In the genomic region with DNA sequence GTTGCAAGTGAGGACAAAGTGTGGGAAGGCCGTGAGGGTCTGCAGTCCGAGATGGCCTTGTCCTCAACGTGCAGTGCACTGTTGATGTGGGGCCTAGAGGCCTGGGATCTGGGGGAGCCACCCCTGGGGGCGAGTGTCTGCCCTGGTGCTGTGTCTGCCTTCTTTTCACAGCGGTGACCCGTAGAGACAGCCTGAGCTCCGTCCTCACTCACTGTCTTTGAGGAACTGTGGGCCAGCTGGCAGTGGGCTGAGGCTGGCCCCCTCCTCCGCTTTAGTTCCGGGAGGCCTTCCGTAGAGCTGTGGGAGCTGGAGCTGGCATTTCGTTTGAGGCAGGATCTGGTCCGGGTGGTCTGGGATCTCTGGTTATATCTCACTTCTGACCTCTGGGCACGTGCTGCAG, we compare ENCODE assay signal across 7 cellular contexts.
A peak's percentile ranks its signal among the peaks of the same experiment; 100 is the strongest.
DNase-seq lines count a peak whose midpoint lies in the region; ATAC-seq and TF ChIP-seq lines count a peak whose summit lies in the region.
"Not testable (repeated sequence)": the region's sequence is repeated elsewhere in the genome, so short reads cannot be mapped to it uniquely, and the experiment has no call there.

No MANE protein-coding gene starts in this region.

- H3K9me3 Mint-ChIP-seq in H9; chondrocyte (ENCODE audit: low read depth): not testable (repeated sequence)

- not testable (repeated sequence) for H2AK5ac ChIP-seq in H9 (ENCODE audit: insufficient read length, low read length); mesendoderm (ENCODE audit: low read length)

- not testable (repeated sequence) for H3K56ac ChIP-seq in H9 (ENCODE audit: insufficient read length, low read depth, low read length); mesendoderm (ENCODE audit: low read length)

- not testable (repeated sequence) for H2BK20ac ChIP-seq in H9 (ENCODE audit: low read depth, low read length, poor library complexity, severe bottlenecking)

- H3K9ac ChIP-seq in H9 (ENCODE audit: extremely low read depth, insufficient read length, low read length); mesendoderm (ENCODE audit: low read length): not testable (repeated sequence)

- H3K23me2 ChIP-seq in H9 (ENCODE audit: insufficient read length, low read depth, low read length, poor library complexity, severe bottlenecking): not testable (repeated sequence)

- not testable (repeated sequence) for H3K36me3 ChIP-seq in SJSA1; mesendoderm (ENCODE audit: control insufficient read depth, insufficient read depth, low read length); aorta (ENCODE audit: control insufficient read depth in 1 of 2, insufficient read depth in 2 of 2, low read length in 1 of 2)

- peaks cover 13 to 22% (median 17%) of the 10 kb centered on the region in 3 experiments for H3K36me3 Mint-ChIP-seq in H9 (ENCODE audit: insufficient read depth in 1 of 3, low read depth in 3 of 3)
- H3K36me3 Mint-ChIP-seq in chondrocyte (ENCODE audit: low read depth): not testable (repeated sequence)

- not testable (repeated sequence) for H3K18ac ChIP-seq in H9 (ENCODE audit: insufficient read length, low read depth, low read length); mesendoderm (ENCODE audit: low read length)

- not testable (repeated sequence) for ATAC-seq in aorta (ENCODE audit: low FRiP score)

- DNase-seq in H9, mesendoderm: not testable (repeated sequence)
- DNase-seq in SJSA1 (ENCODE audit: low read depth in 1 of 2, low spot score in 2 of 2): peak; percentile 31 to 72
- peak; percentile 95 for DNase-seq in chondrocyte (ENCODE audit: low spot score)
- peak; percentile 5 for DNase-seq in iris pigment epithelial cell (ENCODE audit: low read depth)
- DNase-seq in posterior vena cava (ENCODE audit: low spot score): peak; percentile 83
- DNase-seq in aorta: peak; percentile 57 to 89

- not testable (repeated sequence) for H3K4me3 Mint-ChIP-seq in H9; chondrocyte (ENCODE audit: unreplicated experiment)

- H2BK12ac ChIP-seq in H9 (ENCODE audit: insufficient read length, low read depth, low read length): not testable (repeated sequence)

- intact Hi-C loops in posterior vena cava (cut with DNase I); aorta (cut with DNase I): not testable (repeated sequence)

- H2AFZ ChIP-seq in H9 (ENCODE audit: low read length): not testable (repeated sequence)

- H3K79me2 ChIP-seq in H9 (ENCODE audit: insufficient read depth, low read length); mesendoderm (ENCODE audit: control insufficient read depth, insufficient read depth, low read length): not testable (repeated sequence)

- peaks cover 6 to 15% of the 10 kb centered on the region in 2 experiments for H3K4me1 Mint-ChIP-seq in H9
- not testable (repeated sequence) for H3K4me1 Mint-ChIP-seq in chondrocyte (ENCODE audit: low read depth)

- H3T11ph ChIP-seq in H9 (ENCODE audit: low read length): not testable (repeated sequence)

- H2BK120ac ChIP-seq in H9 (ENCODE audit: low read depth, low read length, poor library complexity, severe bottlenecking); mesendoderm (ENCODE audit: low read depth, low read length): not testable (repeated sequence)

- not testable (repeated sequence) for H2BK5ac ChIP-seq in H9 (ENCODE audit: insufficient read length, low read length); mesendoderm (ENCODE audit: low read length)

- H4K8ac ChIP-seq in H9 (replicated peaks; ENCODE audit: insufficient read length, low read depth, low read length); mesendoderm (ENCODE audit: low read depth, low read length): not testable (repeated sequence)

- H3K27ac Mint-ChIP-seq in H9: peak overlapping the region; percentile 51 to 84 (median 77); a peak in 3 of 7 replicates
- not testable (repeated sequence) for H3K27ac Mint-ChIP-seq in chondrocyte (ENCODE audit: unreplicated experiment)

- not testable (repeated sequence) for H3K79me1 ChIP-seq in H9 (ENCODE audit: insufficient read depth, low read depth, low read length, poor library complexity, severe bottlenecking); mesendoderm (ENCODE audit: low read length)

- not testable (repeated sequence) for H3K4ac ChIP-seq in H9 (ENCODE audit: low read depth, low read length); mesendoderm (ENCODE audit: low read depth, low read length)

- not testable (repeated sequence) for H3K4me1 ChIP-seq in H9 (ENCODE audit: insufficient read depth, low read length); SJSA1 (replicated peaks); mesendoderm (ENCODE audit: control insufficient read depth, low read depth, low read length); aorta (ENCODE audit: control insufficient read depth in 1 of 2, insufficient read depth in 2 of 2, low read length in 2 of 2)

- H3K4me3 ChIP-seq in SJSA1; mesendoderm (ENCODE audit: low read length); aorta (ENCODE audit: low read length in 2 of 2): not testable (repeated sequence)

- not testable (repeated sequence) for H2BK15ac ChIP-seq in H9 (ENCODE audit: low read depth, low read length); mesendoderm (replicated peaks; ENCODE audit: low read depth)

- not testable (repeated sequence) for H3K23ac ChIP-seq in H9 (ENCODE audit: insufficient read length, low read depth, low read length)
- peak overlapping the region; percentile 0 for H3K23ac ChIP-seq in mesendoderm (ENCODE audit: low read length)

- H3K27me3 ChIP-seq in H9 (ENCODE audit: insufficient read depth, low read length); SJSA1 (replicated peaks); mesendoderm (ENCODE audit: insufficient read depth, low read length, poor library complexity); aorta (ENCODE audit: control insufficient read depth in 1 of 2, insufficient read depth in 2 of 2, low read length in 1 of 2): not testable (repeated sequence)

- H4K5ac ChIP-seq in H9 (ENCODE audit: insufficient read length, low read depth, low read length); mesendoderm (ENCODE audit: low read length): not testable (repeated sequence)

- H3K9me3 ChIP-seq in H9 (ENCODE audit: control insufficient read depth, low read depth, low read length); SJSA1 (replicated peaks); aorta (ENCODE audit: control insufficient read depth, low read length): not testable (repeated sequence)

- not testable (repeated sequence) for H3K14ac ChIP-seq in H9 (ENCODE audit: insufficient read depth, low read length)

- H3K27ac ChIP-seq in H9 (ENCODE audit: insufficient read length, low read depth, low read length); SJSA1; mesendoderm (ENCODE audit: low read depth, low read length); aorta (ENCODE audit: low read depth in 1 of 2, low read length in 2 of 2): not testable (repeated sequence)

- H4K91ac ChIP-seq in H9 (ENCODE audit: insufficient read length, low read depth, low read length): not testable (repeated sequence)

- H4K20me1 ChIP-seq in H9 (ENCODE audit: control insufficient read depth, insufficient read depth, insufficient read length): not testable (repeated sequence)

- H3K27me3 Mint-ChIP-seq in H9 (ENCODE audit: low read depth); chondrocyte (ENCODE audit: low read depth): not testable (repeated sequence)

- not testable (repeated sequence) for TF ChIP-seq CTCF in H9 (conservative IDR thresholded peaks at IDR 0.05); chondrocyte (IDR thresholded peaks at IDR 0.05)

- H3K4me2 ChIP-seq in H9 (ENCODE audit: insufficient read depth, insufficient read length, low read length); mesendoderm (ENCODE audit: low read length): not testable (repeated sequence)

- WGBS in H9 (ENCODE audit: extremely low coverage, insufficient read length, low lambda C conversion rate): no CpG with 5 or more reads among the region's 13 CpGs
- no CpG with 5 or more reads among the region's 13 CpGs for WGBS in mesendoderm (ENCODE audit: extremely low coverage, insufficient coverage, low lambda C conversion rate)
- 86 to 91% methylated on average over 13 of the region's 13 CpGs for WGBS in aorta, 2 donors
